1 cellular context compared by ENCODE assay signal in genomic region chr19:984165-984967, GRCh38.
TF ChIP-seq lines count a peak whose summit lies in the region.

Gene WDR18 (plus strand): TSS chr19:984345. CDS start chr19:984354, 9 bp downstream.

TF ChIP-seq in HCT116, 20 proteins besides CTCF, POLR2A, EP300 and RAD21 (continued from another document):
- TF ChIP-seq, protein P1, sequence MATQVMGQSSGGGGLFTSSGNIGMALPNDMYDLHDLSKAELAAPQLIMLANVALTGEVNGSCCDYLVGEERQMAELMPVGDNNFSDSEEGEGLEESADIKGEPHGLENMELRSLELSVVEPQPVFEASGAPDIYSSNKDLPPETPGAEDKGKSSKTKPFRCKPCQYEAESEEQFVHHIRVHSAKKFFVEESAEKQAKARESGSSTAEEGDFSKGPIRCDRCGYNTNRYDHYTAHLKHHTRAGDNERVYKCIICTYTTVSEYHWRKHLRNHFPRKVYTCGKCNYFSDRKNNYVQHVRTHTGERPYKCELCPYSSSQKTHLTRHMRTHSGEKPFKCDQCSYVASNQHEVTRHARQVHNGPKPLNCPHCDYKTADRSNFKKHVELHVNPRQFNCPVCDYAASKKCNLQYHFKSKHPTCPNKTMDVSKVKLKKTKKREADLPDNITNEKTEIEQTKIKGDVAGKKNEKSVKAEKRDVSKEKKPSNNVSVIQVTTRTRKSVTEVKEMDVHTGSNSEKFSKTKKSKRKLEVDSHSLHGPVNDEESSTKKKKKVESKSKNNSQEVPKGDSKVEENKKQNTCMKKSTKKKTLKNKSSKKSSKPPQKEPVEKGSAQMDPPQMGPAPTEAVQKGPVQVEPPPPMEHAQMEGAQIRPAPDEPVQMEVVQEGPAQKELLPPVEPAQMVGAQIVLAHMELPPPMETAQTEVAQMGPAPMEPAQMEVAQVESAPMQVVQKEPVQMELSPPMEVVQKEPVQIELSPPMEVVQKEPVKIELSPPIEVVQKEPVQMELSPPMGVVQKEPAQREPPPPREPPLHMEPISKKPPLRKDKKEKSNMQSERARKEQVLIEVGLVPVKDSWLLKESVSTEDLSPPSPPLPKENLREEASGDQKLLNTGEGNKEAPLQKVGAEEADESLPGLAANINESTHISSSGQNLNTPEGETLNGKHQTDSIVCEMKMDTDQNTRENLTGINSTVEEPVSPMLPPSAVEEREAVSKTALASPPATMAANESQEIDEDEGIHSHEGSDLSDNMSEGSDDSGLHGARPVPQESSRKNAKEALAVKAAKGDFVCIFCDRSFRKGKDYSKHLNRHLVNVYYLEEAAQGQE (IDR thresholded peaks at IDR 0.05; ENCODE audit: low read depth): no peak
- TF ChIP-seq EZH2phosphoT487 (IDR thresholded peaks at IDR 0.05; ENCODE audit: borderline replicate concordance) (no peak), SIN3A (IDR thresholded peaks at IDR 0.05; ENCODE audit: low read depth) (no peak), CBX3 (IDR thresholded peaks at IDR 0.05; ENCODE audit: low read depth) (no peak), ZFX (IDR thresholded peaks at IDR 0.05) (peak; percentile 50; the same call in 1 of the 2 replicates), TCF7L2 (IDR thresholded peaks at IDR 0.05; ENCODE audit: borderline replicate concordance, extremely low read depth, insufficient read depth, insufficient read length) (peak; percentile 65), SP1 (IDR thresholded peaks at IDR 0.05; ENCODE audit: low read depth) (no peak; the same call in 1 of the 2 replicates)
- TF ChIP-seq, protein P2, sequence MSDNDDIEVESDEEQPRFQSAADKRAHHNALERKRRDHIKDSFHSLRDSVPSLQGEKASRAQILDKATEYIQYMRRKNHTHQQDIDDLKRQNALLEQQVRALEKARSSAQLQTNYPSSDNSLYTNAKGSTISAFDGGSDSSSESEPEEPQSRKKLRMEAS (IDR thresholded peaks at IDR 0.05): peak; percentile 91
